Comparison of ENCODE assay signal across 13 cellular contexts in genomic region chr14:88834883-88835431, GRCh38. TPM values are rescaled to one million over a fixed set of nuclear protein-coding genes. Genes with fewer than 3 reads are reported as not detected.
A peak's percentile ranks its signal among the peaks of the same experiment; 100 is the strongest.
DNase-seq lines count a peak whose midpoint lies in the region; ATAC-seq and TF ChIP-seq lines count a peak whose summit lies in the region.
"Had no signal": no experiment of that assay in that cellular context is flagged by ENCODE, and none has a peak within 500 bp of the region (broad histone marks: within the 10 kb centered on the region; RNA-seq: fewer than 3 reads in every experiment).

No MANE protein-coding gene starts in this region.

- no peak for ATAC-seq in HG03097 (IDR thresholded peaks at IDR 0.05; ENCODE audit: low FRiP score, unreplicated experiment)

- H3K36me3 ChIP-seq in smooth muscle cell (ENCODE audit: low read depth): no peaks in the 10 kb centered on the region
- H3K36me3 ChIP-seq: spleen had no signal

- in situ Hi-C loops in astrocyte of the cerebellum (cut with HindIII; ENCODE audit: low sequenced_read_pairs): no loop called here
- in situ Hi-C loops in GM13977 (cut with MboI; ENCODE audit: low pct_unique_long_range_greater_than_20kb, low sequenced_read_pairs, unreplicated experiment): no loop called here

- H3K4me1 ChIP-seq in smooth muscle cell (ENCODE audit: low read depth): no peaks in the 10 kb centered on the region

- H3K9ac ChIP-seq in smooth muscle cell (ENCODE audit: low read depth): no peak overlapping the region

- no peaks in the 10 kb centered on the region for H3F3A ChIP-seq in smooth muscle cell (ENCODE audit: low read depth)

- peaks cover 4% of the 10 kb centered on the region for H4K20me1 ChIP-seq in smooth muscle cell (ENCODE audit: low read depth)

- no peaks in the 10 kb centered on the region for H3K27me3 ChIP-seq in smooth muscle cell (ENCODE audit: low read depth)
- H3K27me3 ChIP-seq: spleen had no signal

- H3K79me2 ChIP-seq in smooth muscle cell (ENCODE audit: low read depth): peaks cover 15% of the 10 kb centered on the region

- no peaks in the 10 kb centered on the region for H3K9me3 ChIP-seq in smooth muscle cell (replicated peaks; ENCODE audit: low read depth)
- H3K9me3 ChIP-seq: spleen had no signal

- H2AFZ ChIP-seq in smooth muscle cell (ENCODE audit: low read depth): no peak overlapping the region

- DNase-seq in DMS 273 (lab: John Stamatoyannopoulos, UW; ENCODE audit: unreplicated experiment) (peak; percentile 37), DMS 273 treated with DMSO at 0.1 percent for 48 hours (lab: John Stamatoyannopoulos, UW) (no peak), astrocyte of the cerebellum (ENCODE audit: low read depth) (peak; percentile 20), foreskin melanocyte (peak; percentile 83), smooth muscle cell (lab: John Stamatoyannopoulos, UW; ENCODE audit: unreplicated experiment) (no peak), GM13977 (ENCODE audit: low spot score) (no peak), 8988T (no peak)
- DNase-seq: hypothalamus; NCI-H2107; spleen; stimulated activated CD8-positive, alpha-beta memory T cell treated with anti-CD3 and anti-CD28 coated beads, Interleukin-4, amount 100 ng/mL, for 48 hours had no signal

- TF ChIP-seq CTCF in astrocyte of the cerebellum (IDR thresholded peaks at IDR 0.05; ENCODE audit: low read depth, low read length, missing control alignments) (no peak), smooth muscle cell (IDR thresholded peaks at IDR 0.05; ENCODE audit: borderline replicate concordance, insufficient read depth, poor library complexity, severe bottlenecking) (no peak), GM13977 (IDR thresholded peaks at IDR 0.05; ENCODE audit: extremely low read depth, insufficient read depth, missing control alignments) (no peak)

- H3K27ac ChIP-seq in smooth muscle cell (ENCODE audit: low read depth): peak overlapping the region; percentile 36
- H3K27ac ChIP-seq: 22Rv1, spleen had no signal

- peak overlapping the region; percentile 31 for H3K4me2 ChIP-seq in smooth muscle cell

- H3K4me3 ChIP-seq in astrocyte of the cerebellum (ENCODE audit: low read depth, low read length): no peak overlapping the region
- H3K4me3 ChIP-seq in smooth muscle cell: no peak overlapping the region
- H3K4me3 ChIP-seq: spleen had no signal

RNA-seq across cellular contexts. Expression of gene TTC8, which starts 10.5 kb away (rescaled TPM):
- total RNA-seq in smooth muscle cell: 35.9 and 58.9 TPM in 2 replicates
- polyA plus RNA-seq in smooth muscle cell: 14.5 and 20.0 TPM in 2 replicates

RNA-seq across cellular contexts. Expression of gene EML5, which starts 42.2 kb away (rescaled TPM):
- 0.13 and 0.31 TPM in 2 replicates for total RNA-seq in smooth muscle cell
- polyA plus RNA-seq in smooth muscle cell: not detected in 2 replicates

Comparison
In these comparisons a context has a peak if more than half of its experiments do, and no peak if none do; other contexts are left out.
1. DNase-seq: peak in DMS 273 (single experiment), astrocyte of the cerebellum (single experiment) and foreskin melanocyte (single experiment); none in DMS 273 treated with DMSO at 0.1 percent for 48 hours (single experiment), smooth muscle cell (single experiment), GM13977 (single experiment) and 8988T (single experiment).